ENCODE assay signal across 28 cellular contexts in genomic region chr6:163915131-163915530, GRCh38.
"Had no signal": no experiment of that assay in that cellular context is flagged by ENCODE, and none has a peak within 500 bp of the region (broad histone marks: within the 10 kb centered on the region; RNA-seq: fewer than 3 reads in every experiment).

No MANE protein-coding gene starts in this region.

- H3K27ac ChIP-seq: stomach, suprapubic skin, testis, thoracic aorta, thyroid gland, tibial artery, tibial nerve, transverse colon, upper lobe of left lung, upper lobe of right lung, uterus, vagina had no signal

- H3K4me3 Mint-ChIP-seq: stimulated activated effector memory CD8-positive, alpha-beta T cell treated with anti-CD3 and anti-CD28 coated beads, Interleukin-12 subunit alpha, Interleukin-12 subunit beta, amount 100 ng/mL, for 72 hours; stimulated activated memory B cell treated with anti-CD40 and anti-IgM and Interleukin-4, amounts not matched to agents 10 μg/mL and 1 μg/mL and 100 μg/mL, for 72 hours; stimulated activated naive B cell treated with anti-CD40 and anti-IgM and Interleukin-4, amounts not matched to agents 10 μg/mL and 1 μg/mL and 100 μg/mL, for 72 hours; stimulated activated naive CD8-positive, alpha-beta T cell treated with anti-CD3 and anti-CD28 coated beads, Interleukin-15, amount 100 ng/mL, for 72 hours; stimulated activated naive CD8-positive, alpha-beta T cell treated with anti-CD3 and anti-CD28 coated beads, Interleukin-15, Interleukin-2, amounts not matched to agents 100 ng/mL and 50 ng/mL, for 24 hours; type B pancreatic cell had no signal

- H3K4me1 Mint-ChIP-seq: stimulated activated effector memory CD8-positive, alpha-beta T cell treated with anti-CD3 and anti-CD28 coated beads, Interleukin-12 subunit alpha, Interleukin-12 subunit beta, amount 100 ng/mL, for 72 hours; stimulated activated memory B cell treated with anti-CD40 and anti-IgM and Interleukin-4, amounts not matched to agents 10 μg/mL and 1 μg/mL and 100 μg/mL, for 72 hours; stimulated activated naive B cell treated with anti-CD40 and anti-IgM and Interleukin-4, amounts not matched to agents 10 μg/mL and 1 μg/mL and 100 μg/mL, for 72 hours; stimulated activated naive CD8-positive, alpha-beta T cell treated with anti-CD3 and anti-CD28 coated beads, Interleukin-15, amount 100 ng/mL, for 72 hours had no signal

- H3K9me3 Mint-ChIP-seq: stimulated activated effector memory CD8-positive, alpha-beta T cell treated with anti-CD3 and anti-CD28 coated beads, Interleukin-12 subunit alpha, Interleukin-12 subunit beta, amount 100 ng/mL, for 72 hours; stimulated activated memory B cell treated with anti-CD40 and anti-IgM and Interleukin-4, amounts not matched to agents 10 μg/mL and 1 μg/mL and 100 μg/mL, for 72 hours; stimulated activated naive B cell treated with anti-CD40 and anti-IgM and Interleukin-4, amounts not matched to agents 10 μg/mL and 1 μg/mL and 100 μg/mL, for 72 hours; stimulated activated naive CD8-positive, alpha-beta T cell treated with anti-CD3 and anti-CD28 coated beads, Interleukin-15, amount 100 ng/mL, for 72 hours; stimulated activated naive CD8-positive, alpha-beta T cell treated with anti-CD3 and anti-CD28 coated beads, Interleukin-15, Interleukin-2, amounts not matched to agents 100 ng/mL and 50 ng/mL, for 24 hours; type B pancreatic cell had no signal

- H3K4me1 ChIP-seq: stomach, suprapubic skin, testis, thyroid gland, tibial artery, tibial nerve, transverse colon, upper lobe of left lung, upper lobe of right lung, uterus, vagina had no signal

- DNase-seq: stimulated activated CD4-positive, alpha-beta T cell treated with anti-CD3 and anti-CD28 coated beads, Interleukin-2, amount 100 ng/mL, for 48 hours; stimulated activated CD4-positive, alpha-beta T cell treated with anti-CD3 and anti-CD28 coated beads, Interleukin-4, amount 100 ng/mL, for 1 hour; stimulated activated CD4-positive, alpha-beta T cell treated with anti-CD3 and anti-CD28 coated beads, Interleukin-4, amount 100 ng/mL, for 24 hours; stimulated activated CD4-positive, alpha-beta T cell treated with anti-CD3 and anti-CD28 coated beads, Interleukin-4, amount 100 ng/mL, for 4 hours; stimulated activated CD8-positive, alpha-beta memory T cell treated with anti-CD3 and anti-CD28 coated beads, Interleukin-4, amount 100 ng/mL, for 48 hours; stimulated activated naive B cell treated with anti-CD40 and anti-IgM and Interleukin-4, amounts not matched to agents 10 μg/mL and 1 μg/mL and 100 μg/mL, for 72 hours; stimulated activated naive CD4-positive, alpha-beta T cell; stimulated activated naive CD4-positive, alpha-beta T cell treated with Interleukin-2 at 50 U/mL for 16 hours; stimulated activated naive CD8-positive, alpha-beta T cell treated with anti-CD3 and anti-CD28 coated beads, Interleukin-15, amount 100 ng/mL, for 72 hours; stimulated activated naive CD8-positive, alpha-beta T cell treated with anti-CD3 and anti-CD28 coated beads, Interleukin-15, Interleukin-2, amounts not matched to agents 100 U/mL and 50 U/mL, for 24 hours; stomach; substantia nigra; testis; thyroid gland; tibial artery; transverse colon; upper lobe of left lung; upper lobe of right lung; uterus had no signal

- ATAC-seq: stimulated activated effector memory CD8-positive, alpha-beta T cell treated with anti-CD3 and anti-CD28 coated beads, Interleukin-12 subunit alpha, Interleukin-12 subunit beta, amount 100 ng/mL, for 72 hours; stimulated activated memory B cell treated with anti-CD40 and anti-IgM and Interleukin-4, amounts not matched to agents 10 μg/mL and 1 μg/mL and 100 μg/mL, for 72 hours; stimulated activated naive B cell treated with anti-CD40 and anti-IgM and Interleukin-4, amounts not matched to agents 10 μg/mL and 1 μg/mL and 100 μg/mL, for 72 hours; stimulated activated naive CD8-positive, alpha-beta T cell treated with anti-CD3 and anti-CD28 coated beads, Interleukin-15, amount 100 ng/mL, for 72 hours; stimulated activated naive CD8-positive, alpha-beta T cell treated with anti-CD3 and anti-CD28 coated beads, Interleukin-15, Interleukin-2, amounts not matched to agents 100 U/mL and 50 U/mL, for 24 hours; upper lobe of right lung had no signal

- H3K36me3 Mint-ChIP-seq: stimulated activated effector memory CD8-positive, alpha-beta T cell treated with anti-CD3 and anti-CD28 coated beads, Interleukin-12 subunit alpha, Interleukin-12 subunit beta, amount 100 ng/mL, for 72 hours; stimulated activated memory B cell treated with anti-CD40 and anti-IgM and Interleukin-4, amounts not matched to agents 10 μg/mL and 1 μg/mL and 100 μg/mL, for 72 hours; stimulated activated naive B cell treated with anti-CD40 and anti-IgM and Interleukin-4, amounts not matched to agents 10 μg/mL and 1 μg/mL and 100 μg/mL, for 72 hours; type B pancreatic cell had no signal

- H3K9me3 ChIP-seq: stomach, suprapubic skin, testis, thoracic aorta, thyroid gland, tibial artery, tibial nerve, transverse colon, upper lobe of left lung, upper lobe of right lung, uterus, vagina had no signal

- H3K36me3 ChIP-seq: stomach, suprapubic skin, thoracic aorta, thyroid gland, tibial artery, tibial nerve, transverse colon, upper lobe of left lung, upper lobe of right lung, uterus, vagina had no signal

- H3K4me3 ChIP-seq: stomach, suprapubic skin, testis, thoracic aorta, thyroid gland, tibial artery, tibial nerve, transverse colon, upper lobe of left lung, upper lobe of right lung, uterus, vagina had no signal

- H3K27ac Mint-ChIP-seq: stimulated activated effector memory CD8-positive, alpha-beta T cell treated with anti-CD3 and anti-CD28 coated beads, Interleukin-12 subunit alpha, Interleukin-12 subunit beta, amount 100 ng/mL, for 72 hours; stimulated activated memory B cell treated with anti-CD40 and anti-IgM and Interleukin-4, amounts not matched to agents 10 μg/mL and 1 μg/mL and 100 μg/mL, for 72 hours; stimulated activated naive B cell treated with anti-CD40 and anti-IgM and Interleukin-4, amounts not matched to agents 10 μg/mL and 1 μg/mL and 100 μg/mL, for 72 hours; stimulated activated naive CD8-positive, alpha-beta T cell treated with anti-CD3 and anti-CD28 coated beads, Interleukin-15, amount 100 ng/mL, for 72 hours; stimulated activated naive CD8-positive, alpha-beta T cell treated with anti-CD3 and anti-CD28 coated beads, Interleukin-15, Interleukin-2, amounts not matched to agents 100 ng/mL and 50 ng/mL, for 24 hours; type B pancreatic cell had no signal

- FAIRE-seq: urothelium cell line had no signal

- H3K27me3 Mint-ChIP-seq: type B pancreatic cell had no signal

- H3K27me3 ChIP-seq: stomach, suprapubic skin, testis, thyroid gland, tibial artery, tibial nerve, transverse colon, upper lobe of left lung, upper lobe of right lung, uterus, vagina had no signal
